ENCODE assay signal across 9 cellular contexts in the genomic region with DNA sequence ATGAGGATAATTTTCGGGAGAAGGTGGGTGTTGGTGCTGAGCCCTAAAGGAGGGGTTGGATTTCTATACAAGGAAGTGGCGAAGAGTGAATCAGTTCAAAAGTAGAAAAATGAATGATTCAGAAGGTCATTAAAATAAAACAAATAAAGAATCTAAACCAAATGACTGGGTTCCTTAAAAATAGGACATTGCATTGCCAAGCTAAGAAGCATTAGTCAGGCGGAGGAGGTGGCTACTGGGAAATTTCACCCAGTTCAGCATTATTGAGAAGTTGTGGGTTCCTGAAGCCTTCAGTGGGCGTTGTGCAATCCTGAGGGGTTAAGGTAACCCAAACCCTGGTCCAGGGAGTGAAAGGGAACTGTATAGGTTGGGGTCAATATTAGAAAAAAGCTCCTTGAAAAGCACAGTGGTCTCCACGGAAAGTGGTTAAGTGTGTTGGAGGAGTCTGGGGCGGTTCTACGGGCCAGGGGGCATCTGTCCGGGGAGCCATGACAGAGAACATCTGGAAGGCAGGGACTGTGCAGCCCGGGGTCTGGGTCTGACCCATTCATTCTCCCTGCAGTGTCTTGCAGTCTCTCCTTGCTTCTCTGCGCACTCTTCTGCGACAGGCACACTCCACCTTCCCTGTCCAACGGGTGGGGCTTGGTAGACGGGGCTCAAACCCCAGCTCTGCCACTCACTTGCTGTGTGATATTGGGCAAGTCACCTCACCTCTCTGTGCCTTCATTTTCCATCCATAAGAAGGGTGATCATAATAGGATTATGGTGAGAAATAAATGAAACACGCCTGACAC. TPM values are rescaled to one million over a fixed set of nuclear protein-coding genes. Genes with fewer than 3 reads are reported as not detected.
DNase-seq lines count a peak whose midpoint lies in the region; ATAC-seq and TF ChIP-seq lines count a peak whose summit lies in the region.
"Had no signal": no experiment of that assay in that cellular context is flagged by ENCODE, and none has a peak within 500 bp of the region (broad histone marks: within the 10 kb centered on the region; RNA-seq: fewer than 3 reads in every experiment).

No MANE protein-coding gene starts in this region.

- H3K36me3 ChIP-seq in muscle layer of duodenum (ENCODE audit: control insufficient read depth in 1 of 2, insufficient read depth in 2 of 2, low read length in 2 of 2), result no peaks in the 10 kb centered on the region

- in situ Hi-C loops in G401 (cut with HindIII; ENCODE audit: low sequenced_read_pairs), result no loop called here

- CTCF ChIA-PET in AG04449 (lab: Yijun Ruan, JAX), result interaction anchor here (0.6 to 2.3 kb wide), 8 partner anchors 11 to 133 kb away, joined by 3 to 11 read pairs (median 4); a partner anchor contains a TSS

- no peak for ATAC-seq in HG03439 (IDR thresholded peaks at IDR 0.05; ENCODE audit: unreplicated experiment)

- POLR2A ChIA-PET in AG04449 (lab: Yijun Ruan, JAX), result interaction anchor here (0.6 to 4.6 kb wide), 9 partner anchors 27 to 523 kb away, joined by 3 to 129 read pairs (median 3); a partner anchor contains a TSS

- H3K9me3 ChIP-seq in muscle layer of duodenum (ENCODE audit: control insufficient read depth in 1 of 2, low read length in 2 of 2), result no peaks in the 10 kb centered on the region

- peaks cover 0 to 8% of the 10 kb centered on the region in 2 donors for H3K4me1 ChIP-seq in muscle layer of duodenum (ENCODE audit: control insufficient read depth in 1 of 2, insufficient read depth in 2 of 2, low read length in 2 of 2)

- H3K27ac ChIP-seq in muscle layer of duodenum (ENCODE audit: low read length), result peak overlapping the region; percentile 78

- TF ChIP-seq CTCF in AG04449 (IDR thresholded peaks at IDR 0.05; ENCODE audit: insufficient read depth, low read length, missing control alignments) (no peak), cardiac fibroblast (IDR thresholded peaks at IDR 0.05; ENCODE audit: low read depth, low read length) (no peak)

- DNase-seq in AG04449 (ENCODE audit: low read depth, low spot score) (peak; percentile 83), LoVo (ENCODE audit: low spot score) (peak; percentile 34), cardiac fibroblast (ENCODE audit: low read depth in 2 of 2) (peak; percentile 85 to 97), G401 (ENCODE audit: low spot score) (no peak), T1000 (lab: John Stamatoyannopoulos, UW) (no peak), 8988T (no peak)
- DNase-seq: activated CD4-positive, alpha-beta T cell treated with anti-CD3 and anti-CD28 coated beads, Interleukin-2, amount 50 U/mL, for 1 hour had no signal

- H3K27me3 ChIP-seq in muscle layer of duodenum (ENCODE audit: low read depth, low read length), result no peaks in the 10 kb centered on the region

- H3K4me3 ChIP-seq in AG04449 (ENCODE audit: low read depth, low read length), result no peak overlapping the region
- H3K4me3 ChIP-seq in cardiac fibroblast (replicated peaks in 1 of 2; ENCODE audit: low read depth in 2 of 2, low read length in 2 of 2), result no peak overlapping the region
- no peak overlapping the region for H3K4me3 ChIP-seq in muscle layer of duodenum (ENCODE audit: low read depth in 1 of 2, low read length in 2 of 2)

RNA-seq across cellular contexts. Expression of a gene that starts 27.6 kb away (rescaled TPM):
- total RNA-seq in G401 (2014; rRNA removed; shearing (Covaris generic)), result 36.6 and 39.1 TPM in 2 replicates

RNA-seq across cellular contexts. Expression of a gene that starts 35.4 kb away (rescaled TPM):
- total RNA-seq in G401 (2014; rRNA removed; shearing (Covaris generic)), result 21.3 and 28.7 TPM in 2 replicates

Comparison
In these comparisons a context has a peak if more than half of its experiments do, and no peak if none do; other contexts are left out.
1. DNase-seq: peak in AG04449 (single experiment), LoVo (single experiment) and cardiac fibroblast (2 of 2); none in G401 (single experiment), T1000 (single experiment) and 8988T (single experiment).